1 cellular context compared by ENCODE assay signal in the genomic region with DNA sequence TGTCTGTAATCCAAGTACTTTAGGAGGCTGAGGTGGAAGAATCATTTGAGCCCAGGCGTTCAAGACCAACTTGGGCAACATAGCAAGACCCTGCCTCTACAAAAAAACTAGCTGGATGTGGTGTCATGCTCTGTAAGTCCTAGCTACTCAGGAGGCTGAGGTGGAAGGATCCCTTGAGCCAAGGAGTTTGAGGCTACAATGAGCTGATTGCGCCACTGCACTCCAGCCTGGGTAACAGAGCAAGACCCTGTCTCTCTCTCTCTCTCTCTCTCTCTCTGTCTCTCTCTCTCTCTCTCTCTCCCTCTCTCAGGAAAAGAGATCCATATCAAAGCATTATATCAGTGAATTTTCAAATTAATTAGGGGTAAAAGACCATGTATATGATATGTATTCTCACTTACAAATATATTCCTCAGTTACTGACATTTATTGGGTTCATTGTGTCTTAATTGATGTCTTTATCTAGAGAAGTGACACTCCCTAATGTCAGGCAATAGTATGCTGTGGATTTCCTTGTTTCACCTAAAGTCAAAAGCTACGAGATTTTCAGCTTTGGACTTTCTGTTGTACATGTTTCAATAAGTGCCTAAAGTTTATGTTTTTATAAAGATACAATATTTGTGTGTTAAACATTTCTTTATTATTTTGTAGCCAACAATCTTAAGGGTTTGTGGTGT.
TF ChIP-seq lines count a peak whose summit lies in the region.

No MANE protein-coding gene starts in this region.

TF ChIP-seq in H1, 55 proteins besides CTCF, POLR2A, EP300 and RAD21:
- TF ChIP-seq SIN3A (conservative IDR thresholded peaks at IDR 0.05 in 1 of 2, IDR thresholded peaks at IDR 0.05 in 1 of 2; ENCODE audit: low read depth in 1 of 2, low read length in 2 of 2) (no peak), CEBPB (IDR thresholded peaks at IDR 0.05; ENCODE audit: low read depth, low read length) (peak; percentile 2; the same call in 1 of the 2 replicates), CHD1 (IDR thresholded peaks at IDR 0.05; ENCODE audit: low read depth, low read length) (no peak), RBBP5 (IDR thresholded peaks at IDR 0.05; ENCODE audit: borderline replicate concordance, low read depth, low read length) (no peak), JUND (IDR thresholded peaks at IDR 0.05; ENCODE audit: low read length) (no peak), KDM5A (IDR thresholded peaks at IDR 0.05; ENCODE audit: low read length) (no peak), CREB1 (IDR thresholded peaks at IDR 0.05) (no peak)
